In genomic region chrX:39889704-39890103, GRCh38 we compare ENCODE assay signal across 22 cellular contexts.
A peak's percentile ranks its signal among the peaks of the same experiment; 100 is the strongest.
DNase-seq lines count a peak whose midpoint lies in the region; ATAC-seq and TF ChIP-seq lines count a peak whose summit lies in the region.
"Had no signal": no experiment of that assay in that cellular context is flagged by ENCODE, and none has a peak within 500 bp of the region (broad histone marks: within the 10 kb centered on the region; RNA-seq: fewer than 3 reads in every experiment).

No MANE protein-coding gene starts in this region.

- POLR2A ChIA-PET in PC-3 (lab: Charles Lee; ENCODE audit: unreplicated experiment) = no interaction called here

- no peak overlapping the region for H2AFZ ChIP-seq in PC-3 (ENCODE audit: low read length)
- H2AFZ ChIP-seq: GM23248 had no signal

- no peaks in the 10 kb centered on the region for H3K27me3 ChIP-seq in left ventricle myocardium inferior (ENCODE audit: low read depth)
- peaks cover 0 to 5% (median 0%) of the 10 kb centered on the region in 9 donors for H3K27me3 ChIP-seq in heart left ventricle
- H3K27me3 ChIP-seq in PC-3 (ENCODE audit: low read length) = no peaks in the 10 kb centered on the region
- H3K27me3 ChIP-seq: BE2C; BLaER1 treated with 17β-estradiol and CSF1 and Interleukin-3, amounts not matched to agents 10 nM and 100 nM had no signal

- no peaks in the 10 kb centered on the region for H3F3A ChIP-seq in PC-3 (ENCODE audit: low read length, unreplicated experiment)

- H3K4me1 ChIP-seq in left ventricle myocardium inferior (peaks cover 4% of the 10 kb centered on the region), heart left ventricle (peaks cover 0 to 15% (median 0%) of the 10 kb centered on the region in 12 donors), PC-3 (ENCODE audit: insufficient read depth, low read length) (peaks cover 14% of the 10 kb centered on the region)
- H3K4me1 ChIP-seq: BE2C had no signal

- H4K20me1 ChIP-seq in PC-3 (ENCODE audit: low read length) = no peaks in the 10 kb centered on the region
- H4K20me1 ChIP-seq: BLaER1 treated with 17β-estradiol and CSF1 and Interleukin-3, amounts not matched to agents 10 nM and 100 nM had no signal

- no peak for TF ChIP-seq POLR2A in heart left ventricle (IDR thresholded peaks at IDR 0.05)

- H3K4me3 ChIP-seq in left ventricle myocardium inferior = no peak overlapping the region
- no peak overlapping the region for H3K4me3 ChIP-seq in heart left ventricle
- H3K4me3 ChIP-seq in PC-3 (ENCODE audit: low read length) = no peak overlapping the region
- H3K4me3 ChIP-seq: A549; BLaER1 treated with 17β-estradiol and CSF1 and Interleukin-3, amounts not matched to agents 10 nM and 100 nM; GM23248 had no signal

- H3K27ac ChIP-seq in left ventricle myocardium inferior (replicated peaks) (peak overlapping the region; percentile 70), heart left ventricle (peak overlapping the region in 2 of 12 donors; percentile 61 to 64), C4-2B (peak overlapping the region; percentile 36), PC-3 (ENCODE audit: low read length) (no peak overlapping the region)
- H3K27ac ChIP-seq: A549; BLaER1 treated with 17β-estradiol and CSF1 and Interleukin-3, amounts not matched to agents 10 nM and 100 nM; GM23248 had no signal

- no peak overlapping the region for H3K9ac ChIP-seq in PC-3 (ENCODE audit: low read length)
- H3K9ac ChIP-seq: BLaER1 treated with 17β-estradiol and CSF1 and Interleukin-3, amounts not matched to agents 10 nM and 100 nM; GM23248 had no signal

- no peak for TF ChIP-seq CTCF in left ventricle myocardium inferior (IDR thresholded peaks at IDR 0.05; ENCODE audit: borderline replicate concordance)
- no peak for TF ChIP-seq CTCF in heart left ventricle (IDR thresholded peaks at IDR 0.05)
- no peak for TF ChIP-seq CTCF in C4-2B (conservative IDR thresholded peaks at IDR 0.05)
- TF ChIP-seq CTCF in PC-3 (conservative IDR thresholded peaks at IDR 0.05; ENCODE audit: low read depth, low read length) = no peak

- H3K4me2 ChIP-seq in PC-3 (ENCODE audit: low read length) = no peak overlapping the region
- H3K4me2 ChIP-seq: A549; BLaER1 treated with 17β-estradiol and CSF1 and Interleukin-3, amounts not matched to agents 10 nM and 100 nM had no signal

- DNase-seq in left ventricle myocardium inferior (no peak), heart left ventricle (no peak), PC-3 (peak; percentile 37), left colon (no peak), islet precursor cell (no peak)
- DNase-seq: 8988T; ACHN; AML-193; BE2C; Calu3; CD4-positive, alpha-beta memory T cell; COR-L47; DMS53; DMS79 treated with DMSO at 0.1 percent for 48 hours; GF-D8; GM23248; H7; HCEC 1CT had no signal

- intact Hi-C loops in left ventricle myocardium inferior (cut with micrococcal nuclease) = no loop called here
- intact Hi-C loops in heart left ventricle (cut with DNase I) = loop anchor here in 5 of 10 donors (10.0 kb wide), 5 partner anchors 55 to 275 kb away; partner anchors contain the start of gene BCOR (in 1 of the 5)
- intact Hi-C loops in PC-3 (cut with micrococcal nuclease) = loop anchor here (10.0 kb wide), 1 partner anchor 285 kb away; no protein-coding TSS in a partner anchor
- intact Hi-C loops in left colon (cut with DNase I, micrococcal nuclease) = no loop called here

- no TSS peak for BruUV-seq in PC-3 (replicated peaks; lab: Mats Ljungman, UMichigan)

- H3K9me3 ChIP-seq in left ventricle myocardium inferior (replicated peaks) = no peaks in the 10 kb centered on the region
- H3K9me3 ChIP-seq in heart left ventricle = no peaks in the 10 kb centered on the region
- no peaks in the 10 kb centered on the region for H3K9me3 ChIP-seq in PC-3 (ENCODE audit: low read length)
- H3K9me3 ChIP-seq: A549; BE2C; BLaER1 treated with 17β-estradiol and CSF1 and Interleukin-3, amounts not matched to agents 10 nM and 100 nM had no signal

- WGBS in heart left ventricle, 4 donors = 58 to 100% (median 97%) methylated on average over 1 of the region's 1 CpG

- H3K36me3 ChIP-seq in left ventricle myocardium inferior (no peaks in the 10 kb centered on the region), heart left ventricle (no peaks in the 10 kb centered on the region), PC-3 (ENCODE audit: low read depth, low read length) (no peaks in the 10 kb centered on the region)
- H3K36me3 ChIP-seq: BE2C; BLaER1 treated with 17β-estradiol and CSF1 and Interleukin-3, amounts not matched to agents 10 nM and 100 nM had no signal

- H3K9me2 ChIP-seq in PC-3 (replicated peaks; ENCODE audit: low read length) = no peaks in the 10 kb centered on the region

- CTCF ChIA-PET in PC-3 (lab: Charles Lee) = no interaction called here

- ATAC-seq in heart left ventricle (no peak), PC-3 (peak; percentile 61; the same call in 1 of the 2 replicates), left colon (peak; percentile 67), HG02642 (IDR thresholded peaks at IDR 0.05; ENCODE audit: poor library complexity, unreplicated experiment) (no peak)
- ATAC-seq: A549 had no signal

- H3K79me2 ChIP-seq in PC-3 (ENCODE audit: low read length) = no peaks in the 10 kb centered on the region

Comparison
In these comparisons a context has a peak if more than half of its experiments do, and no peak if none do; other contexts are left out.
1. ATAC-seq: peak in PC-3 (single experiment) and left colon (single experiment); none in heart left ventricle (0 of 4) and HG02642 (single experiment).